ENCODE assay signal across 9 cellular contexts in the genomic region with DNA sequence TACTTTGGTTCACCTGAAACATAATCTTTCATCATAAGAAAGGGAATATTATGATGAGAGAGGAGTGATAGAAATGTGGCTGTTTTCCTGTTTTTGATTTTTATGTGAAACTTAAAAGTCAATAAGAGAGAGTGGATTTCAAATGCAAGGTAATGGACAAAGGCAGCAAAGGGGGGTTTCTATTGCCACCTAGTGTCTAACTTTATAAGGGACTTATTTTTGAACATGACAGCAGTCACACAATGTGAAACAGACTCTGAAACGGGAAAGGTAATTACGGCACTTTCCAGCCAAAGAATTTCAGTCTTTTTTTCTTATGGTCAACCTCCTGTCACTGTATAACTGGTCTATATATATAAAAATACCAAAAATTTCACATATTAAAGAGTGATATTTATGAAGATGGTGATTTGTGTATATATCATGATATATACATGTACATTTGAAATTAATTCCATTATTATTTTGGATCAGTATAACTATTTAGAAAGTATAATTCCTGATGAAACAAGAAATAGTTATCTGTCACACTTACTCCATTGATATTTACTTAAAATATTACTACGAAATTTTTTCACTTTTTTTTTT.
DNase-seq lines count a peak whose midpoint lies in the region; FAIRE-seq and TF ChIP-seq lines count a peak whose summit lies in the region.
"Had no signal": no experiment of that assay in that cellular context is flagged by ENCODE, and none has a peak within 500 bp of the region (broad histone marks: within the 10 kb centered on the region; RNA-seq: fewer than 3 reads in every experiment).

No MANE protein-coding gene starts in this region.

- no peak for TF ChIP-seq POLR2A in H54 (IDR thresholded peaks at IDR 0.05; ENCODE audit: low read depth, low read length)

- DNase-seq in NCI-H2107 treated with DMSO at 0.1 percent for 48 hours (lab: John Stamatoyannopoulos, UW; ENCODE audit: unreplicated experiment) (peak; percentile 12), NCI-H2107 (lab: John Stamatoyannopoulos, UW) (no peak), H54 (ENCODE audit: insufficient read length, low spot score) (no peak), KBM-7 (peak; percentile 70), RPMI8226 (peak; percentile 10), fibroblast of mammary gland (ENCODE audit: low read depth) (peak; percentile 76), pons (ENCODE audit: low spot score) (peak; percentile 57), ureter (ENCODE audit: low spot score) (no peak)

- FAIRE-seq in H54 (lab: Jason Lieb, UNC), result peak; percentile 67

- H3K4me3 ChIP-seq in fibroblast of mammary gland (ENCODE audit: control insufficient read depth, low read depth, low read length), result no peak overlapping the region
- H3K4me3 ChIP-seq: BLaER1 had no signal

- peak; percentile 83 for TF ChIP-seq CTCF in fibroblast of mammary gland (conservative IDR thresholded peaks at IDR 0.05; ENCODE audit: control insufficient read depth, insufficient read depth, low read depth, low read length)

- in situ Hi-C loops in KBM-7 (cut with MboI; ENCODE audit: low pct_unique_long_range_greater_than_20kb, low sequenced_read_pairs), result no loop called here

Comparison
In these comparisons a context has a peak if more than half of its experiments do, and no peak if none do; other contexts are left out.
1. DNase-seq: peak in NCI-H2107 treated with DMSO at 0.1 percent for 48 hours (single experiment), KBM-7 (single experiment), RPMI8226 (single experiment), fibroblast of mammary gland (single experiment) and pons (single experiment); none in NCI-H2107 (single experiment), H54 (single experiment) and ureter (single experiment).